8 cellular contexts compared by ENCODE assay signal in the genomic region with DNA sequence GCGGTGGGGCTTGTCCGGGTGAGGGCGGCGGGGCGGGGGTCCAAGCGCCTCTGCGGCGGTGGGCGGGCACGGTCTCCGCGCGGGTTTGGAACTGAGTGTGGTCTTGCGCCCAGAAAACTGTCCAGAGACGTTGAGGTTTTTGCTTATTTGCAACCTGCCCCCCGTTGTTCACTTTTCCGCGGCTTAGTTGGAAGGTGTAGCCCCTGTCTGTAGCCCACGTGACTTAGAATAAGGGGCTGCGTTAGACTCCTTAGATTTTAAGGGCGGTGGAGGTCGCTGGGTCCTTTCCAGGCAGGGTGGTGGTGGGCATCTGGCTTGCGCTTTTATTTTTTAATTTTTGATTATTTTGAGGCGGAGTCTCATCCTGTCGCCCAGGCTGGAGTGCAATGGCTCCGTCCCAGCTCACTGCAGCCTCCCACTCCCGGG. TPM values are rescaled to one million over a fixed set of nuclear protein-coding genes. Genes with fewer than 3 reads are reported as not detected.
DNase-seq lines count a peak whose midpoint lies in the region; ATAC-seq, FAIRE-seq and TF ChIP-seq lines count a peak whose summit lies in the region.

No MANE protein-coding gene starts in this region.

- H3K9me3 ChIP-seq in thymus (ENCODE audit: control insufficient read depth) = no peaks in the 10 kb centered on the region

- CTCF ChIA-PET in activated CD4-positive, alpha-beta T cell treated with anti-CD3 and anti-CD28 coated beads, Interleukin-2, amount 10 ng/mL, durations not matched to agents 7 days and 5 days (lab: Charles Lee) = no interaction called here

- peaks cover 34% of the 10 kb centered on the region for H3K4me1 Mint-ChIP-seq in activated CD4-positive, alpha-beta T cell treated with anti-CD3 and anti-CD28 coated beads, Interleukin-2, amount 10 ng/mL, durations not matched to agents 7 days and 5 days
- no peaks in the 10 kb centered on the region for H3K4me1 Mint-ChIP-seq in activated T-helper 17 cell treated with anti-CD3 and anti-CD28 coated beads, Interleukin-2, amount 50 U/mL, for 72 hours

- WGBS in thymus = 2% methylated on average over 27 of the region's 27 CpGs

- H3K36me3 Mint-ChIP-seq in activated CD4-positive, alpha-beta T cell treated with anti-CD3 and anti-CD28 coated beads, Interleukin-2, amount 10 ng/mL, durations not matched to agents 7 days and 5 days (ENCODE audit: low read depth) = peaks cover 39% of the 10 kb centered on the region
- H3K36me3 Mint-ChIP-seq in activated T-helper 17 cell treated with anti-CD3 and anti-CD28 coated beads, Interleukin-2, amount 50 U/mL, for 72 hours (ENCODE audit: low read depth) = peaks cover 61% of the 10 kb centered on the region

- no peak for TF ChIP-seq CTCF in kidney epithelial cell (IDR thresholded peaks at IDR 0.05; ENCODE audit: insufficient read depth, low read length, poor library complexity, severe bottlenecking)

- H3K36me3 ChIP-seq in kidney epithelial cell (ENCODE audit: control insufficient read depth, insufficient read depth, low read length) (peaks cover 4% of the 10 kb centered on the region), thymus (ENCODE audit: control insufficient read depth, insufficient read depth) (peaks cover 40% of the 10 kb centered on the region)

- H3K4me3 Mint-ChIP-seq in activated CD4-positive, alpha-beta T cell treated with anti-CD3 and anti-CD28 coated beads, Interleukin-2, amount 10 ng/mL, durations not matched to agents 7 days and 5 days = peak overlapping the region; percentile 97
- peak overlapping the region; percentile 93 for H3K4me3 Mint-ChIP-seq in activated T-helper 17 cell treated with anti-CD3 and anti-CD28 coated beads, Interleukin-2, amount 50 U/mL, for 72 hours

- no peaks in the 10 kb centered on the region for H3K9me3 Mint-ChIP-seq in activated CD4-positive, alpha-beta T cell treated with anti-CD3 and anti-CD28 coated beads, Interleukin-2, amount 10 ng/mL, durations not matched to agents 7 days and 5 days
- H3K9me3 Mint-ChIP-seq in activated T-helper 17 cell treated with anti-CD3 and anti-CD28 coated beads, Interleukin-2, amount 50 U/mL, for 72 hours = no peaks in the 10 kb centered on the region

- no peak for DNase-seq in activated CD4-positive, alpha-beta T cell treated with anti-CD3 and anti-CD28 coated beads, Interleukin-2, amount 10 ng/mL, durations not matched to agents 7 days and 5 days
- no peak for DNase-seq in activated CD4-positive, alpha-beta T cell treated with anti-CD3 and anti-CD28 coated beads, Interleukin-2, amount 50 U/mL, for 1 hour
- no peak for DNase-seq in kidney epithelial cell (ENCODE audit: low read depth)
- no peak for DNase-seq in globus pallidus (ENCODE audit: low spot score)
- no peak for DNase-seq in RCC 7860 (ENCODE audit: low spot score)

- POLR2A ChIA-PET in activated CD4-positive, alpha-beta T cell treated with anti-CD3 and anti-CD28 coated beads, Interleukin-2, amount 10 ng/mL, durations not matched to agents 7 days and 5 days (lab: Charles Lee) = no interaction called here

- FAIRE-seq in RCC 7860 (lab: Jason Lieb, UNC) = no peak

- peaks cover 7% of the 10 kb centered on the region for H3K4me1 ChIP-seq in thymus (ENCODE audit: control insufficient read depth, insufficient read depth, low read length)

- no peaks in the 10 kb centered on the region for H3K27me3 Mint-ChIP-seq in activated CD4-positive, alpha-beta T cell treated with anti-CD3 and anti-CD28 coated beads, Interleukin-2, amount 10 ng/mL, durations not matched to agents 7 days and 5 days
- H3K27me3 Mint-ChIP-seq in activated T-helper 17 cell treated with anti-CD3 and anti-CD28 coated beads, Interleukin-2, amount 50 U/mL, for 72 hours = no peaks in the 10 kb centered on the region

- H3K27ac ChIP-seq in thymus (ENCODE audit: low read depth) = peak overlapping the region; percentile 89

- peak overlapping the region; percentile 100 for H3K27ac Mint-ChIP-seq in activated CD4-positive, alpha-beta T cell treated with anti-CD3 and anti-CD28 coated beads, Interleukin-2, amount 10 ng/mL, durations not matched to agents 7 days and 5 days
- peak overlapping the region; percentile 99 for H3K27ac Mint-ChIP-seq in activated T-helper 17 cell treated with anti-CD3 and anti-CD28 coated beads, Interleukin-2, amount 50 U/mL, for 72 hours

- H3K27me3 ChIP-seq in kidney epithelial cell (ENCODE audit: control insufficient read depth, insufficient read depth, low read length) (no peaks in the 10 kb centered on the region), thymus (ENCODE audit: control insufficient read depth, insufficient read depth) (no peaks in the 10 kb centered on the region)

- H3K4me3 ChIP-seq in kidney epithelial cell (ENCODE audit: low read depth, low read length) = peak overlapping the region; percentile 81
- H3K4me3 ChIP-seq in thymus (ENCODE audit: low read length) = peak overlapping the region; percentile 74

- ATAC-seq in activated T-helper 17 cell treated with anti-CD3 and anti-CD28 coated beads, Interleukin-2, amount 50 U/mL, for 72 hours (replicated peaks) = peak; percentile 1
- no peak for ATAC-seq in GM18520 (IDR thresholded peaks at IDR 0.05; ENCODE audit: unreplicated experiment)

RNA-seq across cellular contexts. Expression of gene RPS15, which starts 0.8 kb away (rescaled TPM):
- total RNA-seq in activated CD4-positive, alpha-beta T cell treated with anti-CD3 and anti-CD28 coated beads, Interleukin-2, amount 10 ng/mL, durations not matched to agents 7 days and 5 days = 1,000 to 10,000 TPM; 1,158 to 1,387 TPM
- total RNA-seq in activated T-helper 17 cell treated with anti-CD3 and anti-CD28 coated beads, Interleukin-2, amount 50 U/mL, for 72 hours = 1,000 to 10,000 TPM; 1,611 to 1,688 TPM
- 1,778 and 3,178 TPM in 2 replicates for total RNA-seq in kidney epithelial cell
- 3,095 TPM for polyA plus RNA-seq in thymus

RNA-seq across cellular contexts. Expression of gene APC2, which starts 11.0 kb away (rescaled TPM):
- under 1 TPM; 0.02 to 0.10 TPM for total RNA-seq in activated CD4-positive, alpha-beta T cell treated with anti-CD3 and anti-CD28 coated beads, Interleukin-2, amount 10 ng/mL, durations not matched to agents 7 days and 5 days
- total RNA-seq in activated T-helper 17 cell treated with anti-CD3 and anti-CD28 coated beads, Interleukin-2, amount 50 U/mL, for 72 hours = under 1 TPM; 0.04 to 0.21 TPM
- total RNA-seq in kidney epithelial cell = not detected in 2 replicates
- polyA plus RNA-seq in thymus = 0.11 TPM

RNA-seq across cellular contexts. Expression of gene DAZAP1, which starts 31.6 kb away (rescaled TPM):
- total RNA-seq in activated CD4-positive, alpha-beta T cell treated with anti-CD3 and anti-CD28 coated beads, Interleukin-2, amount 10 ng/mL, durations not matched to agents 7 days and 5 days = 100 to 1,000 TPM; 235 to 241 TPM
- 100 to 1,000 TPM; 161 to 271 TPM for total RNA-seq in activated T-helper 17 cell treated with anti-CD3 and anti-CD28 coated beads, Interleukin-2, amount 50 U/mL, for 72 hours
- 74.5 and 77.0 TPM in 2 replicates for total RNA-seq in kidney epithelial cell
- polyA plus RNA-seq in thymus = 112 TPM

RNA-seq across cellular contexts. Expression of gene GAMT, which starts 37.6 kb away (rescaled TPM):
- total RNA-seq in activated CD4-positive, alpha-beta T cell treated with anti-CD3 and anti-CD28 coated beads, Interleukin-2, amount 10 ng/mL, durations not matched to agents 7 days and 5 days = 10 to 100 TPM; 23.0 to 25.9 TPM
- 10 to 100 TPM in 1 of 2 donors, 1 to 10 TPM in 1; 4.9 to 11.2 TPM for total RNA-seq in activated T-helper 17 cell treated with anti-CD3 and anti-CD28 coated beads, Interleukin-2, amount 50 U/mL, for 72 hours
- total RNA-seq in kidney epithelial cell = 17.5 and 20.3 TPM in 2 replicates
- polyA plus RNA-seq in thymus = 19.1 TPM

RNA-seq across cellular contexts. Expression of gene C19orf25, which starts 40.1 kb away (rescaled TPM):
- total RNA-seq in activated CD4-positive, alpha-beta T cell treated with anti-CD3 and anti-CD28 coated beads, Interleukin-2, amount 10 ng/mL, durations not matched to agents 7 days and 5 days = 10 to 100 TPM; 33.2 to 40.7 TPM
- total RNA-seq in activated T-helper 17 cell treated with anti-CD3 and anti-CD28 coated beads, Interleukin-2, amount 50 U/mL, for 72 hours = 10 to 100 TPM; 36.5 to 37.2 TPM
- total RNA-seq in kidney epithelial cell = 38.8 and 40.0 TPM in 2 replicates
- polyA plus RNA-seq in thymus = 38.1 TPM
